Comparison of ENCODE assay signal across 14 cellular contexts in the genomic region with DNA sequence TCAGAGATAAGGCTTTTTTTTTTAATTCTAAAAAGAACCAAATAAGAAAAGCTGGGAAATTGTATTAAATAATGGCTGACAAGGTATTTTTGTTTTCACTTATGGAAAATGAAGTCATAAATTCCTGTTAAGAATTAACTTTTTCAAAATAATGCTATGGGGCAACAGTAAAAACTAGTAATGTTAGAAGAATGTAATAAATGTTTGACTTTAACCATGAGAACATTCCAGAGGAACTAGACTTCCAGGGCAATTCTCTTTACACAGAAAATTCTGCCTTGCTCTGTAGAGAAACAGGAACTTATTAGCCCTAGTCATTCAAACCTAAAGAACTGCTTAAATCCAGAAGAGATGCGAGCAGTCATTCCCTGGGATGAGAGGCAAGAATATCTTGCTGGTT.
A peak's percentile ranks its signal among the peaks of the same experiment; 100 is the strongest.
DNase-seq lines count a peak whose midpoint lies in the region; ATAC-seq, FAIRE-seq and TF ChIP-seq lines count a peak whose summit lies in the region.
"Had no signal": no experiment of that assay in that cellular context is flagged by ENCODE, and none has a peak within 500 bp of the region (broad histone marks: within the 10 kb centered on the region; RNA-seq: fewer than 3 reads in every experiment).

No MANE protein-coding gene starts in this region.

- intact Hi-C loops in Calu3 (cut with micrococcal nuclease; ENCODE audit: unreplicated experiment): loop anchor here (5.0 kb wide), 1 partner anchor 456 kb away; no protein-coding TSS in a partner anchor

- H2BK120ac ChIP-seq in trophoblast cell (ENCODE audit: insufficient read depth, low read length, poor library complexity): no peak overlapping the region

- FAIRE-seq in GM19239 (lab: Jason Lieb, UNC): no peak
- FAIRE-seq: GM12878, islet of Langerhans had no signal

- peak overlapping the region; percentile 93 for H3K27ac ChIP-seq in SJSA1
- H3K27ac ChIP-seq in trophoblast cell (ENCODE audit: low read depth, low read length): peak overlapping the region; percentile 85

- DNase-seq in Calu3 (peak; percentile 13), SJSA1 (ENCODE audit: low read depth in 1 of 2, low spot score in 2 of 2) (peak in 1 of 2 experiments; percentile 84), fibroblast of mammary gland (ENCODE audit: low read depth) (peak; percentile 88), trophoblast cell (peak; percentile 2 to 82), GM19239 (ENCODE audit: insufficient read length, low spot score) (no peak), WTC11 (ENCODE audit: low spot score) (no peak), type B pancreatic cell (ENCODE audit: extremely low spot score, unreplicated experiment) (no peak)
- DNase-seq: activated CD4-positive, alpha-beta memory T cell treated with anti-CD3 and anti-CD28 coated beads, Interleukin-2, amount 10 ng/mL, durations not matched to agents 7 days and 5 days; NCI-H1092; NCI-H748 treated with DMSO at 0.1 percent for 48 hours had no signal

- no peaks in the 10 kb centered on the region for H3K79me2 ChIP-seq in trophoblast cell (ENCODE audit: control insufficient read depth, insufficient read depth, low read length, poor library complexity)

- H2BK5ac ChIP-seq in trophoblast cell (ENCODE audit: low read depth, low read length, poor library complexity): peak overlapping the region; percentile 56

- peaks cover 87% of the 10 kb centered on the region for H3K4me1 Mint-ChIP-seq in Calu3 (ENCODE audit: low read depth, unreplicated experiment)
- H3K4me1 Mint-ChIP-seq in WTC11: peaks cover 4% of the 10 kb centered on the region; the same call in 1 of the 2 replicates
- peaks cover 8% of the 10 kb centered on the region for H3K4me1 Mint-ChIP-seq in type B pancreatic cell (ENCODE audit: unreplicated experiment)
- H3K4me1 Mint-ChIP-seq: activated CD4-positive, alpha-beta memory T cell treated with anti-CD3 and anti-CD28 coated beads, Interleukin-2, amount 10 ng/mL, durations not matched to agents 7 days and 5 days had no signal

- H3K36me3 Mint-ChIP-seq in Calu3 (ENCODE audit: insufficient read depth, unreplicated experiment): peaks cover 14% of the 10 kb centered on the region
- H3K36me3 Mint-ChIP-seq in WTC11: no peaks in the 10 kb centered on the region
- no peaks in the 10 kb centered on the region for H3K36me3 Mint-ChIP-seq in type B pancreatic cell
- H3K36me3 Mint-ChIP-seq: activated naive CD8-positive, alpha-beta T cell had no signal

- H3K4ac ChIP-seq in trophoblast cell (ENCODE audit: low read depth, low read length): no peak overlapping the region

- no peak overlapping the region for H3K4me2 ChIP-seq in trophoblast cell (ENCODE audit: low read length)

- H3K4me1 ChIP-seq in SJSA1 (replicated peaks) (peaks cover 51% of the 10 kb centered on the region), trophoblast cell (ENCODE audit: control insufficient read depth in 1 of 2, insufficient read depth in 2 of 2, low read length in 2 of 2) (peaks cover 2% of the 10 kb centered on the region in 2 experiments)

- H2AFZ ChIP-seq in trophoblast cell (ENCODE audit: insufficient read depth, low read length, poor library complexity): no peak overlapping the region

- H3K9me3 ChIP-seq in SJSA1 (replicated peaks) (no peaks in the 10 kb centered on the region), trophoblast cell (ENCODE audit: insufficient read depth, low read depth, low read length) (no peaks in the 10 kb centered on the region)

- H3K27me3 Mint-ChIP-seq in Calu3 (ENCODE audit: unreplicated experiment): no peaks in the 10 kb centered on the region
- no peaks in the 10 kb centered on the region for H3K27me3 Mint-ChIP-seq in WTC11 (ENCODE audit: low read depth)
- no peaks in the 10 kb centered on the region for H3K27me3 Mint-ChIP-seq in type B pancreatic cell
- H3K27me3 Mint-ChIP-seq: activated CD4-positive, alpha-beta memory T cell treated with anti-CD3 and anti-CD28 coated beads, Interleukin-2, amount 10 ng/mL, durations not matched to agents 7 days and 5 days; activated naive CD8-positive, alpha-beta T cell had no signal

- H2AK5ac ChIP-seq in trophoblast cell (ENCODE audit: low read length): no peak overlapping the region

- H3K36me3 ChIP-seq in SJSA1 (no peaks in the 10 kb centered on the region), trophoblast cell (ENCODE audit: control insufficient read depth in 1 of 2, insufficient read depth in 2 of 2, low read length in 2 of 2) (no peaks in the 10 kb centered on the region)

- H3K27me3 ChIP-seq in SJSA1 (replicated peaks) (no peaks in the 10 kb centered on the region), trophoblast cell (ENCODE audit: insufficient read depth, low read length) (no peaks in the 10 kb centered on the region)

- no peak overlapping the region for H3K14ac ChIP-seq in trophoblast cell (ENCODE audit: low read length)

- no peak overlapping the region for H3K9ac ChIP-seq in trophoblast cell (ENCODE audit: low read length)

- H2BK12ac ChIP-seq in trophoblast cell (ENCODE audit: low read length): peak overlapping the region; percentile 89

- H4K8ac ChIP-seq in trophoblast cell (ENCODE audit: low read depth, low read length): no peak overlapping the region

- no peak overlapping the region for H4K91ac ChIP-seq in trophoblast cell (ENCODE audit: low read depth, low read length)

- no peak overlapping the region for H3K23ac ChIP-seq in trophoblast cell (ENCODE audit: low read length)

- no CpG with 5 or more reads among the region's 1 CpG for WGBS in trophoblast cell (ENCODE audit: extremely low coverage, insufficient coverage, insufficient read length)

- H3K9me3 Mint-ChIP-seq in Calu3 (ENCODE audit: low read depth, unreplicated experiment) (no peaks in the 10 kb centered on the region), WTC11 (no peaks in the 10 kb centered on the region), type B pancreatic cell (peaks cover 6% of the 10 kb centered on the region)

- no peak overlapping the region for H4K12ac ChIP-seq in trophoblast cell (ENCODE audit: low read depth, low read length)

- H3K4me3 Mint-ChIP-seq in Calu3 (ENCODE audit: low read depth, unreplicated experiment) (peak overlapping the region; percentile 46), WTC11 (no peak overlapping the region), type B pancreatic cell (no peak overlapping the region)
- H3K4me3 Mint-ChIP-seq: activated CD4-positive, alpha-beta memory T cell treated with anti-CD3 and anti-CD28 coated beads, Interleukin-2, amount 10 ng/mL, durations not matched to agents 7 days and 5 days; activated naive CD8-positive, alpha-beta T cell had no signal

- POLR2A ChIA-PET in WTC11 (lab: Charles Lee): interaction anchor here (0.7 kb wide), 1 partner anchor 122 kb away, joined by 6 read pairs; no protein-coding TSS in a partner anchor

- no TSS peak for BruUV-seq in Calu3 (replicated peaks; lab: Mats Ljungman, UMichigan)

- no peak overlapping the region for H3K18ac ChIP-seq in trophoblast cell (ENCODE audit: low read length)

- no peak for ATAC-seq in WTC11
- no peak for ATAC-seq in GM18873 (IDR thresholded peaks at IDR 0.05; ENCODE audit: low FRiP score, unreplicated experiment)
- ATAC-seq: GM12878 had no signal

- peaks cover 5% of the 10 kb centered on the region for H3K79me1 ChIP-seq in trophoblast cell (ENCODE audit: low read length)

- no peak for TF ChIP-seq CTCF in Calu3 (IDR thresholded peaks at IDR 0.05; ENCODE audit: unreplicated experiment)
- TF ChIP-seq CTCF in fibroblast of mammary gland (conservative IDR thresholded peaks at IDR 0.05; ENCODE audit: control insufficient read depth, insufficient read depth, low read depth, low read length): no peak
- TF ChIP-seq CTCF in WTC11 (IDR thresholded peaks at IDR 0.05): no peak
- TF ChIP-seq CTCF in type B pancreatic cell (conservative IDR thresholded peaks at IDR 0.05): no peak

- CTCF ChIA-PET in Calu3 (lab: Charles Lee): interaction anchor here (0.5 to 0.8 kb wide), 5 partner anchors 28 to 886 kb away, joined by 3 to 6 read pairs (median 4); no protein-coding TSS in a partner anchor
- CTCF ChIA-PET in WTC11 (lab: Charles Lee): interaction anchor here (0.7 kb wide), 1 partner anchor 16 kb away, joined by 4 read pairs; no protein-coding TSS in a partner anchor

- peak overlapping the region; percentile 98 for H3K27ac Mint-ChIP-seq in Calu3 (ENCODE audit: unreplicated experiment)
- H3K27ac Mint-ChIP-seq in WTC11: no peak overlapping the region
- no peak overlapping the region for H3K27ac Mint-ChIP-seq in type B pancreatic cell
- H3K27ac Mint-ChIP-seq: activated CD4-positive, alpha-beta memory T cell treated with anti-CD3 and anti-CD28 coated beads, Interleukin-2, amount 10 ng/mL, durations not matched to agents 7 days and 5 days; activated naive CD8-positive, alpha-beta T cell had no signal

- H3K4me3 ChIP-seq in SJSA1: no peak overlapping the region
- no peak overlapping the region for H3K4me3 ChIP-seq in fibroblast of mammary gland (ENCODE audit: control insufficient read depth, low read depth, low read length)
- no peak overlapping the region for H3K4me3 ChIP-seq in trophoblast cell (ENCODE audit: low read depth, low read length)
- H3K4me3 ChIP-seq: GM12878 had no signal

TF ChIP-seq in WTC11, 78 proteins besides CTCF, POLR2A, EP300 and RAD21 (continues in another document):
- TF ChIP-seq ZNF423 (CRISPR knock-in tag; IDR thresholded peaks at IDR 0.05): no peak
- TF ChIP-seq, protein P1, sequence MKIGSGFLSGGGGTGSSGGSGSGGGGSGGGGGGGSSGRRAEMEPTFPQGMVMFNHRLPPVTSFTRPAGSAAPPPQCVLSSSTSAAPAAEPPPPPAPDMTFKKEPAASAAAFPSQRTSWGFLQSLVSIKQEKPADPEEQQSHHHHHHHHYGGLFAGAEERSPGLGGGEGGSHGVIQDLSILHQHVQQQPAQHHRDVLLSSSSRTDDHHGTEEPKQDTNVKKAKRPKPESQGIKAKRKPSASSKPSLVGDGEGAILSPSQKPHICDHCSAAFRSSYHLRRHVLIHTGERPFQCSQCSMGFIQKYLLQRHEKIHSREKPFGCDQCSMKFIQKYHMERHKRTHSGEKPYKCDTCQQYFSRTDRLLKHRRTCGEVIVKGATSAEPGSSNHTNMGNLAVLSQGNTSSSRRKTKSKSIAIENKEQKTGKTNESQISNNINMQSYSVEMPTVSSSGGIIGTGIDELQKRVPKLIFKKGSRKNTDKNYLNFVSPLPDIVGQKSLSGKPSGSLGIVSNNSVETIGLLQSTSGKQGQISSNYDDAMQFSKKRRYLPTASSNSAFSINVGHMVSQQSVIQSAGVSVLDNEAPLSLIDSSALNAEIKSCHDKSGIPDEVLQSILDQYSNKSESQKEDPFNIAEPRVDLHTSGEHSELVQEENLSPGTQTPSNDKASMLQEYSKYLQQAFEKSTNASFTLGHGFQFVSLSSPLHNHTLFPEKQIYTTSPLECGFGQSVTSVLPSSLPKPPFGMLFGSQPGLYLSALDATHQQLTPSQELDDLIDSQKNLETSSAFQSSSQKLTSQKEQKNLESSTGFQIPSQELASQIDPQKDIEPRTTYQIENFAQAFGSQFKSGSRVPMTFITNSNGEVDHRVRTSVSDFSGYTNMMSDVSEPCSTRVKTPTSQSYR (CRISPR knock-in tag; IDR thresholded peaks at IDR 0.05): no peak
- no peak for TF ChIP-seq CREM (CRISPR knock-in tag; IDR thresholded peaks at IDR 0.05)
- TF ChIP-seq ELF4 (CRISPR knock-in tag; IDR thresholded peaks at IDR 0.05; ENCODE audit: low read depth): no peak

Comparison
In these comparisons a context has a peak if more than half of its experiments do, and no peak if none do; other contexts are left out.
1. DNase-seq: peak in Calu3 (single experiment), fibroblast of mammary gland (single experiment) and trophoblast cell (2 of 2); none in GM19239 (single experiment), WTC11 (single experiment) and type B pancreatic cell (single experiment).